In the genomic region with DNA sequence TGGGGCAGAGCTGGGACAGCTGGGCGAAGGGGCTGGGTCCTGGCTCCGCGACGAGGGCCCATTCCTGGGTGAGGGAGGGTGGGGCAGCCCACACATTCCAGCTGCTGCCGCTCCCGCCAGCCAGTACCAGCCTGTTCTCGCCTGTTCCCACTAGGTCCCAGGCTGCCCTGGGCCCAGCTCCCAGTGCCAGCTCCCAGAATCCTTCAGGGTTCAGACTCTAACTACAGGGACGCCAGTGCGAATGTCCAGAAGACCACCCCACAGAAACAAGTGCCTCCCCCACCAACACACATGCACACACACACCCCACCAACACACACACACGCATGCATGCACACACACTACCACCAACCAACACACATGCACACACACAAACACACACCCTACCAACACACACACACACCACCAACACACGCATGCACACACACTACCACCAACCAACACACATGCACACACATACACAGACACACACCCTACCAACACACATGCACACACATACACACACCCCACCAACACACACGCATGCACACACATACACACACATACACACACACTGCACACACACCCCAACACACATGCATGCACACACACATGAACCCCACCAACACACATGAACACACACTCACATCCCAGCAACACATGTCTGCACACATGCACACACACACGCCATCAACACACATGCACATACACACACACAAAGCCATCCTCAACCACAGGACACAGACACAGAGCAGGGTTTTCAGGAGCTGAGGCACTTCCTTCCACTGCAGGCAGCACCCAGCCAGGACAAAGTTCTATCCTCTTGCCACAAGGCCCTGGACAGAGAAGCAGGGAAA, we compare ENCODE assay signal across 15 cellular contexts. TPM values are rescaled to one million over a fixed set of nuclear protein-coding genes. Genes with fewer than 3 reads are reported as not detected.
DNase-seq lines count a peak whose midpoint lies in the region; ATAC-seq and TF ChIP-seq lines count a peak whose summit lies in the region.
"Had no signal": no experiment of that assay in that cellular context is flagged by ENCODE, and none has a peak within 500 bp of the region (broad histone marks: within the 10 kb centered on the region; RNA-seq: fewer than 3 reads in every experiment).

No MANE protein-coding gene starts in this region.

- H3K79me2 ChIP-seq in Karpas-422 (ENCODE audit: low read length): no peaks in the 10 kb centered on the region

- no peaks in the 10 kb centered on the region for H3K27me3 Mint-ChIP-seq in chondrocyte (ENCODE audit: low read depth)
- H3K27me3 Mint-ChIP-seq in activated CD8-positive, alpha-beta T cell treated with anti-CD3 and anti-CD28 coated beads for 36 hours: peaks cover 3% of the 10 kb centered on the region
- H3K27me3 Mint-ChIP-seq: IgD-negative memory B cell had no signal

- H3K4me1 ChIP-seq in mucosa of rectum (ENCODE audit: control insufficient read depth in 2 of 2, insufficient read depth in 2 of 2, low read length in 2 of 2) (peaks cover 75 to 86% of the 10 kb centered on the region in 2 donors), Karpas-422 (ENCODE audit: low read length) (peaks cover 10% of the 10 kb centered on the region)

- H3K4me3 Mint-ChIP-seq in chondrocyte (ENCODE audit: unreplicated experiment): no peak overlapping the region
- H3K4me3 Mint-ChIP-seq in activated CD8-positive, alpha-beta T cell treated with anti-CD3 and anti-CD28 coated beads for 36 hours: no peak overlapping the region
- H3K4me3 Mint-ChIP-seq: IgD-negative memory B cell had no signal

- H2AFZ ChIP-seq in Karpas-422 (ENCODE audit: low read length): no peak overlapping the region

- H3K4me1 Mint-ChIP-seq in chondrocyte (ENCODE audit: low read depth): peaks cover 31% of the 10 kb centered on the region
- peaks cover 7% of the 10 kb centered on the region for H3K4me1 Mint-ChIP-seq in activated CD8-positive, alpha-beta T cell treated with anti-CD3 and anti-CD28 coated beads for 36 hours (ENCODE audit: low read depth)

- H3K27ac ChIP-seq in mucosa of rectum (ENCODE audit: low read depth in 2 of 2, low read length in 2 of 2): peak overlapping the region; percentile 98 to 99
- no peak overlapping the region for H3K27ac ChIP-seq in Karpas-422 (ENCODE audit: low read length)

- H3K4me3 ChIP-seq in mucosa of rectum (ENCODE audit: low read length in 2 of 2): no peak overlapping the region
- no peak overlapping the region for H3K4me3 ChIP-seq in Karpas-422 (ENCODE audit: low read length)

- H3K36me3 ChIP-seq in mucosa of rectum (ENCODE audit: control insufficient read depth in 2 of 2, insufficient read depth in 2 of 2, low read length in 2 of 2) (no peaks in the 10 kb centered on the region), Karpas-422 (ENCODE audit: insufficient read depth, low read length) (no peaks in the 10 kb centered on the region)

- CTCF ChIA-PET in activated CD8-positive, alpha-beta T cell treated with anti-CD3 and anti-CD28 coated beads for 36 hours (lab: Charles Lee): interaction anchor here (4.0 to 15.9 kb wide), 2 partner anchors 13 to 102 kb away, joined by 26 to 435 read pairs; no protein-coding TSS in a partner anchor

- H3K9me3 Mint-ChIP-seq in chondrocyte (ENCODE audit: low read depth): no peaks in the 10 kb centered on the region
- H3K9me3 Mint-ChIP-seq in activated CD8-positive, alpha-beta T cell treated with anti-CD3 and anti-CD28 coated beads for 36 hours: no peaks in the 10 kb centered on the region
- H3K9me3 Mint-ChIP-seq: IgD-negative memory B cell had no signal

- peak overlapping the region; percentile 74 to 77 for H3K9ac ChIP-seq in mucosa of rectum (ENCODE audit: low read depth in 1 of 2, low read length in 2 of 2)
- no peak overlapping the region for H3K9ac ChIP-seq in Karpas-422 (ENCODE audit: low read length)

- H3K27me3 ChIP-seq in mucosa of rectum (ENCODE audit: control insufficient read depth in 2 of 2, insufficient read depth in 2 of 2, low read length in 2 of 2) (no peaks in the 10 kb centered on the region), Karpas-422 (ENCODE audit: low read length) (no peaks in the 10 kb centered on the region)

- no peaks in the 10 kb centered on the region for H4K20me1 ChIP-seq in Karpas-422 (ENCODE audit: insufficient read depth, low read depth, low read length)

- no peak for ATAC-seq in activated CD8-positive, alpha-beta T cell treated with anti-CD3 and anti-CD28 coated beads for 36 hours
- ATAC-seq: stimulated activated naive CD8-positive, alpha-beta T cell treated with anti-CD3 and anti-CD28 coated beads, Interleukin-15, Interleukin-2, amounts not matched to agents 100 U/mL and 50 U/mL, for 24 hours had no signal

- TF ChIP-seq CTCF in chondrocyte (IDR thresholded peaks at IDR 0.05): no peak
- no peak for TF ChIP-seq CTCF in activated CD8-positive, alpha-beta T cell treated with anti-CD3 and anti-CD28 coated beads for 36 hours (IDR thresholded peaks at IDR 0.05)

- H3K4me2 ChIP-seq in Karpas-422 (ENCODE audit: low read depth, low read length, poor library complexity, severe bottlenecking): no peak overlapping the region

- H3K27ac Mint-ChIP-seq in chondrocyte (ENCODE audit: unreplicated experiment): peak overlapping the region; percentile 50
- H3K27ac Mint-ChIP-seq in activated CD8-positive, alpha-beta T cell treated with anti-CD3 and anti-CD28 coated beads for 36 hours: no peak overlapping the region
- H3K27ac Mint-ChIP-seq: IgD-negative memory B cell had no signal

- no peaks in the 10 kb centered on the region for H3K9me3 ChIP-seq in mucosa of rectum (ENCODE audit: control insufficient read depth in 2 of 2, low read length in 2 of 2)
- H3K9me3 ChIP-seq in Karpas-422 (ENCODE audit: low read length): no peaks in the 10 kb centered on the region

- peak; percentile 60 for DNase-seq in LHCN-M2 (ENCODE audit: low read depth)
- DNase-seq in chondrocyte (ENCODE audit: low spot score): no peak
- DNase-seq in superior temporal gyrus (ENCODE audit: extremely low spot score): peak; percentile 43
- no peak for DNase-seq in activated CD8-positive, alpha-beta T cell treated with anti-CD3 and anti-CD28 coated beads for 36 hours
- DNase-seq in stimulated activated CD4-positive, alpha-beta T cell treated with anti-CD3 and anti-CD28 coated beads, Interleukin-15, amount 100 ng/mL, for 24 hours: no peak
- DNase-seq in Karpas-422: no peak
- DNase-seq in RPMI8226: no peak
- DNase-seq: amniotic stem cell; COR-L47; erythroblast; stimulated activated naive CD8-positive, alpha-beta T cell treated with anti-CD3 and anti-CD28 coated beads, Interleukin-15, Interleukin-2, amounts not matched to agents 100 U/mL and 50 U/mL, for 24 hours had no signal

- no peaks in the 10 kb centered on the region for H3K9me2 ChIP-seq in Karpas-422 (replicated peaks; ENCODE audit: insufficient read depth, low read length)

- H3K36me3 Mint-ChIP-seq in chondrocyte (ENCODE audit: low read depth): no peaks in the 10 kb centered on the region
- no peaks in the 10 kb centered on the region for H3K36me3 Mint-ChIP-seq in activated CD8-positive, alpha-beta T cell treated with anti-CD3 and anti-CD28 coated beads for 36 hours (ENCODE audit: low read depth)
- H3K36me3 Mint-ChIP-seq: IgD-negative memory B cell had no signal

- intact Hi-C loops in activated CD8-positive, alpha-beta T cell treated with anti-CD3 and anti-CD28 coated beads for 36 hours (cut with micrococcal nuclease): no loop called here

- POLR2A ChIA-PET in activated CD8-positive, alpha-beta T cell treated with anti-CD3 and anti-CD28 coated beads for 36 hours (lab: Charles Lee): interaction anchor here (1.2 kb wide), 1 partner anchor 14 kb away, joined by 3 read pairs; no protein-coding TSS in a partner anchor

RNA-seq across cellular contexts. Expression of a gene that starts 27.5 kb away (rescaled TPM):
- total RNA-seq in LHCN-M2 (2014; rRNA removed): 6.9 and 11.0 TPM in 2 replicates
- 9.4 TPM for polyA plus RNA-seq in LHCN-M2 (2012)
- 183 to 261 TPM (median 258 TPM) in 3 replicates for total RNA-seq in chondrocyte
- not detected for total RNA-seq in activated CD8-positive, alpha-beta T cell treated with anti-CD3 and anti-CD28 coated beads for 36 hours
- not detected in 2 replicates for total RNA-seq in Karpas-422 (2014; rRNA removed; shearing (Covaris generic); ENCODE audit: low replicate concordance)
- polyA plus RNA-seq: IgD-negative memory B cell had no signal

RNA-seq across cellular contexts. Expression of a gene that starts 36.8 kb away (rescaled TPM):
- total RNA-seq in LHCN-M2 (2014; rRNA removed): 56.9 and 63.7 TPM in 2 replicates
- 768 TPM for polyA plus RNA-seq in LHCN-M2 (2012)
- 572 to 1,015 TPM (median 990 TPM) in 3 replicates for total RNA-seq in chondrocyte
- total RNA-seq in activated CD8-positive, alpha-beta T cell treated with anti-CD3 and anti-CD28 coated beads for 36 hours: 100 to 1,000 TPM; 924 to 930 TPM
- total RNA-seq in Karpas-422 (2014; rRNA removed; shearing (Covaris generic); ENCODE audit: low replicate concordance): 101 and 172 TPM in 2 replicates

RNA-seq across cellular contexts. Expression of a gene that starts 39.3 kb away (rescaled TPM):
- total RNA-seq in LHCN-M2 (2014; rRNA removed) (not detected in 2 replicates), chondrocyte (3.9 to 5.9 TPM (median 5.5 TPM) in 3 replicates)
- polyA plus RNA-seq in LHCN-M2 (2012): 0.06 TPM
- not detected for total RNA-seq in activated CD8-positive, alpha-beta T cell treated with anti-CD3 and anti-CD28 coated beads for 36 hours
- total RNA-seq in Karpas-422 (2014; rRNA removed; shearing (Covaris generic); ENCODE audit: low replicate concordance): not detected in 2 replicates
- total RNA-seq: activated CD8-positive, alpha-beta memory T cell treated with anti-CD3 and anti-CD28 coated beads for 36 hours; NCI-H460 had no signal
- polyA plus RNA-seq: IgD-negative memory B cell had no signal

Comparison
In these comparisons a context has a peak if more than half of its experiments do, and no peak if none do; other contexts are left out.
1. DNase-seq: peak in LHCN-M2 (single experiment) and superior temporal gyrus (single experiment); none in chondrocyte (single experiment), activated CD8-positive, alpha-beta T cell treated with anti-CD3 and anti-CD28 coated beads for 36 hours (single experiment), stimulated activated CD4-positive, alpha-beta T cell treated with anti-CD3 and anti-CD28 coated beads, Interleukin-15, amount 100 ng/mL, for 24 hours (single experiment), Karpas-422 (single experiment) and RPMI8226 (single experiment).
2. RNA of a gene that starts 27.5 kb away (total RNA-seq): 183 to 261 TPM in chondrocyte; 6.9 to 11.0 TPM in LHCN-M2, not detected in activated CD8-positive, alpha-beta T cell treated with anti-CD3 and anti-CD28 coated beads for 36 hours and not detected in Karpas-422; every median in the first group is over 10 times any median in the second.